In the genomic region with DNA sequence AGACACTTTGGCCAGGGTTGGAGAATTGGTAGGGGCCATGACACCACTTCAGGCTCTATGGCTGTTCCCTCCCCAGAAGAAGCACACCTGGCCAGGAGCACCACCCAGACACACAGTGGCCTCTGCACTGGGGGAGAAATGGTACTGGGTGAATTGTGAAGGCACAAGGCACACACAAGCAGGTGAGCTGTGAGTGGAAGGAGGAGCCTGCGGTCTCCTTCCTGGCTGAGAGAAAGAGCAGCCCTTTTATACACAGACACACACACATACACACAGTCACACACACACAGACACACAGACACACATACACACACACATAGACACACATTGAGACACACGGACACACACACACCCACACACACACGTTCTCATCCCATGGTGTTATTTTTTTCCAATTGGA, we compare ENCODE assay signal across 24 cellular contexts.
"Had no signal": no experiment of that assay in that cellular context is flagged by ENCODE, and none has a peak within 500 bp of the region (broad histone marks: within the 10 kb centered on the region; RNA-seq: fewer than 3 reads in every experiment).

No MANE protein-coding gene starts in this region.

- H3K36me3 ChIP-seq: right lobe of liver, suprapubic skin, transverse colon, vagina had no signal

- H3K27me3 ChIP-seq: body of pancreas, right lobe of liver, stomach, suprapubic skin, transverse colon, vagina had no signal

- FAIRE-seq: endothelial cell of umbilical vein, small intestine had no signal

- H3K27ac ChIP-seq: body of pancreas, parathyroid adenoma, right lobe of liver, stomach, transverse colon, vagina had no signal

- H3K4me3 ChIP-seq: body of pancreas, right lobe of liver, stomach, suprapubic skin, transverse colon, vagina had no signal

- ATAC-seq: activated CD4-positive, alpha-beta T cell treated with anti-CD3 and anti-CD28 coated beads for 36 hours; activated T-cell treated with anti-CD3 and anti-CD28 coated beads, Interleukin-2, amount 50 U/mL, for 72 hours; body of pancreas; left ventricle myocardium superior; right lobe of liver; stimulated activated memory B cell treated with anti-CD40 and anti-IgM and Interleukin-4, amounts not matched to agents 10 μg/mL and 1 μg/mL and 100 μg/mL, for 72 hours had no signal

- H3K4me1 ChIP-seq: parathyroid adenoma had no signal

- DNase-seq: activated B cell treated with CpG ODN at 0.5 μM for 24 hours; activated CD4-positive, alpha-beta T cell treated with anti-CD3 and anti-CD28 coated beads for 36 hours; activated CD4-positive, alpha-beta T cell treated with anti-CD3 and anti-CD28 coated beads, Interleukin-2, amount 50 U/mL, for 4 hours; activated effector memory CD4-positive, alpha-beta T cell treated with anti-CD3 and anti-CD28 coated beads, Interleukin-2, amount 50 U/mL, for 16 hours; activated naive CD4-positive, alpha-beta T cell treated with anti-CD3 and anti-CD28 coated beads, Interleukin-2, amount 10 ng/mL, durations not matched to agents 7 days and 5 days; activated T-cell treated with anti-CD3 and anti-CD28 coated beads, Interleukin-2, amount 50 U/mL, for 72 hours; body of pancreas; central memory CD4-positive, alpha-beta T cell; dermis blood vessel endothelial cell; effector memory CD4-positive, alpha-beta T cell; foreskin melanocyte; kidney glomerular epithelial cell; left ventricle myocardium superior; right lobe of liver; small intestine; stimulated activated CD4-positive, alpha-beta T cell treated with anti-CD3 and anti-CD28 coated beads, Interleukin-15, amount 100 ng/mL, for 24 hours; T1000; transverse colon had no signal

- H3K9me3 ChIP-seq: body of pancreas, right lobe of liver, stomach, suprapubic skin, transverse colon, vagina had no signal
